ENCODE assay signal across 1 cellular context in the genomic region with DNA sequence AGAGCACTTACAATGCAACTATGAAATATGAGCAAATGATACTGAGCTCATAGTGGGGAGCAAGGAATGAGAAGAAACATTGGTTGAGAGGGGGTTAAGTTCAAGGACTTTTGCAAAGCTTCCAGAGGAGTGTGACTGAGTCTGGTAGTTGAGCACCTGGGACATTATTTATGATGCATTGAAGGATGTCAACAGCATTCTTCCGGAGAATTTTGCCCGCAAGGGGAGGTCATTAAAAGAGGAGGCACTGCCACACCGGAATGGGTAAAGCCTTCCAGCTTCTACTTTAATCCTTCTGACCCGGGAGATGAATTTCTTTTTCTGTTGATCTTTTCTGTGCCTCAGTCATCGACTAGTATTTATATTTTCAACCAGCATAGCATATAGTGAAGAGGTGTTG.
TF ChIP-seq lines count a peak whose summit lies in the region.

No MANE protein-coding gene starts in this region.

TF ChIP-seq in GM23338, 12 proteins besides CTCF, POLR2A, EP300 and RAD21 (continued from another document):
- TF ChIP-seq, protein P1, sequence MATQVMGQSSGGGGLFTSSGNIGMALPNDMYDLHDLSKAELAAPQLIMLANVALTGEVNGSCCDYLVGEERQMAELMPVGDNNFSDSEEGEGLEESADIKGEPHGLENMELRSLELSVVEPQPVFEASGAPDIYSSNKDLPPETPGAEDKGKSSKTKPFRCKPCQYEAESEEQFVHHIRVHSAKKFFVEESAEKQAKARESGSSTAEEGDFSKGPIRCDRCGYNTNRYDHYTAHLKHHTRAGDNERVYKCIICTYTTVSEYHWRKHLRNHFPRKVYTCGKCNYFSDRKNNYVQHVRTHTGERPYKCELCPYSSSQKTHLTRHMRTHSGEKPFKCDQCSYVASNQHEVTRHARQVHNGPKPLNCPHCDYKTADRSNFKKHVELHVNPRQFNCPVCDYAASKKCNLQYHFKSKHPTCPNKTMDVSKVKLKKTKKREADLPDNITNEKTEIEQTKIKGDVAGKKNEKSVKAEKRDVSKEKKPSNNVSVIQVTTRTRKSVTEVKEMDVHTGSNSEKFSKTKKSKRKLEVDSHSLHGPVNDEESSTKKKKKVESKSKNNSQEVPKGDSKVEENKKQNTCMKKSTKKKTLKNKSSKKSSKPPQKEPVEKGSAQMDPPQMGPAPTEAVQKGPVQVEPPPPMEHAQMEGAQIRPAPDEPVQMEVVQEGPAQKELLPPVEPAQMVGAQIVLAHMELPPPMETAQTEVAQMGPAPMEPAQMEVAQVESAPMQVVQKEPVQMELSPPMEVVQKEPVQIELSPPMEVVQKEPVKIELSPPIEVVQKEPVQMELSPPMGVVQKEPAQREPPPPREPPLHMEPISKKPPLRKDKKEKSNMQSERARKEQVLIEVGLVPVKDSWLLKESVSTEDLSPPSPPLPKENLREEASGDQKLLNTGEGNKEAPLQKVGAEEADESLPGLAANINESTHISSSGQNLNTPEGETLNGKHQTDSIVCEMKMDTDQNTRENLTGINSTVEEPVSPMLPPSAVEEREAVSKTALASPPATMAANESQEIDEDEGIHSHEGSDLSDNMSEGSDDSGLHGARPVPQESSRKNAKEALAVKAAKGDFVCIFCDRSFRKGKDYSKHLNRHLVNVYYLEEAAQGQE (IDR thresholded peaks at IDR 0.05; ENCODE audit: unreplicated experiment) = no peak
- TF ChIP-seq JUNB (IDR thresholded peaks at IDR 0.05; ENCODE audit: unreplicated experiment) = no peak
- no peak for TF ChIP-seq EZH2phosphoT487 (IDR thresholded peaks at IDR 0.05; ENCODE audit: unreplicated experiment)
- no peak for TF ChIP-seq ZNF331 (CRISPR knock-in tag; IDR thresholded peaks at IDR 0.05; ENCODE audit: low read depth)
- TF ChIP-seq EZH2 (IDR thresholded peaks at IDR 0.05; ENCODE audit: low read depth, unreplicated experiment) = no peak
- TF ChIP-seq ZNF114 (CRISPR knock-in tag; IDR thresholded peaks at IDR 0.05) = no peak
- no peak for TF ChIP-seq NANOG (IDR thresholded peaks at IDR 0.05; ENCODE audit: borderline replicate concordance)
- TF ChIP-seq POLR2AphosphoS5 (IDR thresholded peaks at IDR 0.05; ENCODE audit: low read depth) = no peak
- TF ChIP-seq STAT1 (IDR thresholded peaks at IDR 0.05; ENCODE audit: unreplicated experiment) = no peak
- TF ChIP-seq, protein P2, sequence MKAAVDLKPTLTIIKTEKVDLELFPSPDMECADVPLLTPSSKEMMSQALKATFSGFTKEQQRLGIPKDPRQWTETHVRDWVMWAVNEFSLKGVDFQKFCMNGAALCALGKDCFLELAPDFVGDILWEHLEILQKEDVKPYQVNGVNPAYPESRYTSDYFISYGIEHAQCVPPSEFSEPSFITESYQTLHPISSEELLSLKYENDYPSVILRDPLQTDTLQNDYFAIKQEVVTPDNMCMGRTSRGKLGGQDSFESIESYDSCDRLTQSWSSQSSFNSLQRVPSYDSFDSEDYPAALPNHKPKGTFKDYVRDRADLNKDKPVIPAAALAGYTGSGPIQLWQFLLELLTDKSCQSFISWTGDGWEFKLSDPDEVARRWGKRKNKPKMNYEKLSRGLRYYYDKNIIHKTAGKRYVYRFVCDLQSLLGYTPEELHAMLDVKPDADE (IDR thresholded peaks at IDR 0.05) = no peak
